In the genomic region with DNA sequence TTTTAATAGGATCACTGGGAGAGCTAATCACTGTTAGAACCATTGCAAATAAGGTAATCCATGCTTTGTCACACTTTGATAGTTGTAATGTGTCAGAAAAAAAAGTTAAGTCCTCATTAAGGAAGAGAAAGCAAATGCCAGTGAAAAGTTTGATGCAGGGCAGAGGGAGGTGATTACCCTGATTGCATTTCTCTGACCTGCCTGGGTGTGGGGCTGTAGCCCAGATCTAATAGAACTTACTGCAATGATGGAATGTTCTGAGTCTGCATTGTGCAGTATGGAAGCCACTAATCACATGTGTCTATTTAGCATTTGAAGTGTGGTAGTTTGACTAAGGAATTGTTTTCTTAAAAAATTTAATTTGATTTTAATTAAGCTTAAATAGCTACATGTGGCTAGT, we compare ENCODE assay signal across 1 cellular context.
TF ChIP-seq lines count a peak whose summit lies in the region.

No MANE protein-coding gene starts in this region.

TF ChIP-seq in GM23338, 12 proteins besides CTCF, POLR2A, EP300 and RAD21 (continued from another document):
- TF ChIP-seq ZNF462 (CRISPR knock-in tag; IDR thresholded peaks at IDR 0.05) = no peak
- TF ChIP-seq ZNF331 (CRISPR knock-in tag; IDR thresholded peaks at IDR 0.05; ENCODE audit: low read depth) = no peak
